In the genomic region with DNA sequence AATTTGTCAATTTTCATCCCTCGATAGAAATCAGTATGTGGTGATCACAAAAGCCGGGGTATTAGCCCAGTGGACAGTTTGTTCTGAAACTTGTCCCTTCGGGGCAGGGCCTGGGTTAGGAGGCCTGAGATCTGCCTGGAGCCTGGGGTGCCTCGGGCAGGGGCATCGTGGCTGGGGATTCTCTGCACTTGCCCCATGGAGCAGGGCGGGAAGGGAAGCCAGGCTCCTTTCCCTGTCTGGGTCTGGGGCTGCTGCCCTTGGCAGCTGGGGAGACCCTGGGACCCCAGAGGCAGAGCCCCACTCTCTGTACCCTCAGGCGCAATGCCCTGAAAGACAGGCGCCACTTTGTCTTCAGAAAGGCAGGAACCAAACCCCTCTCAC, we compare ENCODE assay signal across 1 cellular context.
A peak's percentile ranks its signal among the peaks of the same experiment; 100 is the strongest.
TF ChIP-seq lines count a peak whose summit lies in the region.

No MANE protein-coding gene starts in this region.

TF ChIP-seq in HepG2, 621 proteins besides CTCF, POLR2A, EP300 and RAD21:
- TF ChIP-seq ZNF776 (CRISPR knock-in tag; IDR thresholded peaks at IDR 0.05) (0 out of 2 replicates have a peak, but pooled peaks have one; percentile 31), ZNF782 (CRISPR knock-in tag; IDR thresholded peaks at IDR 0.05; ENCODE audit: borderline replicate concordance) (no peak), KAT7 (CRISPR knock-in tag; IDR thresholded peaks at IDR 0.05; ENCODE audit: borderline replicate concordance) (no peak), ZNF143 (CRISPR knock-in tag; IDR thresholded peaks at IDR 0.05) (no peak), EZH2 (conservative IDR thresholded peaks at IDR 0.05; ENCODE audit: low read depth, low read length) (0 out of 2 replicates have a peak, but pooled peaks have one; percentile 24), ARNTL (CRISPR knock-in tag; IDR thresholded peaks at IDR 0.05) (no peak), JUNB (CRISPR knock-in tag; IDR thresholded peaks at IDR 0.05; ENCODE audit: borderline replicate concordance) (no peak), ZNF737 (CRISPR knock-in tag; IDR thresholded peaks at IDR 0.05; ENCODE audit: borderline replicate concordance) (no peak)
- TF ChIP-seq, protein P1, sequence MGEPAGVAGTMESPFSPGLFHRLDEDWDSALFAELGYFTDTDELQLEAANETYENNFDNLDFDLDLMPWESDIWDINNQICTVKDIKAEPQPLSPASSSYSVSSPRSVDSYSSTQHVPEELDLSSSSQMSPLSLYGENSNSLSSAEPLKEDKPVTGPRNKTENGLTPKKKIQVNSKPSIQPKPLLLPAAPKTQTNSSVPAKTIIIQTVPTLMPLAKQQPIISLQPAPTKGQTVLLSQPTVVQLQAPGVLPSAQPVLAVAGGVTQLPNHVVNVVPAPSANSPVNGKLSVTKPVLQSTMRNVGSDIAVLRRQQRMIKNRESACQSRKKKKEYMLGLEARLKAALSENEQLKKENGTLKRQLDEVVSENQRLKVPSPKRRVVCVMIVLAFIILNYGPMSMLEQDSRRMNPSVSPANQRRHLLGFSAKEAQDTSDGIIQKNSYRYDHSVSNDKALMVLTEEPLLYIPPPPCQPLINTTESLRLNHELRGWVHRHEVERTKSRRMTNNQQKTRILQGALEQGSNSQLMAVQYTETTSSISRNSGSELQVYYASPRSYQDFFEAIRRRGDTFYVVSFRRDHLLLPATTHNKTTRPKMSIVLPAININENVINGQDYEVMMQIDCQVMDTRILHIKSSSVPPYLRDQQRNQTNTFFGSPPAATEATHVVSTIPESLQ (CRISPR knock-in tag; conservative IDR thresholded peaks at IDR 0.05), result no peak
